37 cellular contexts compared by ENCODE assay signal in the genomic region with DNA sequence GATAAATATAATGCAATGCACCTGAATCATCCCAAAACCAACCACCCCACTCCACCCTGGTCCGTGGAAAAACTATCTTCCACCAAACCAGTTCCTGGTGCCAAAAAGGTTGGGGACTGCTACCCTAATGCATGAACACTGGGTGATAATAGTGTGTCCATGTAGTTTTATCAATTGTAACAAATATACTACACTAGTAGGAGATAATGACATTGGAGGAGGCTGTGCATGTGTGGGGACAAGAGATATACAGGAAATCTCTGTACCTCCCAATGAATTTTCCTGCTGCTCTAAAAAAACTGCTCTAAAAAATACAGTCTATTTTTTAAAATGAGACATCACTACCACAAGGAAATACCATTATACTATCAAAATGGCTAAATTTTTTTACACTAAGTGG.
"Had no signal": no experiment of that assay in that cellular context is flagged by ENCODE, and none has a peak within 500 bp of the region (broad histone marks: within the 10 kb centered on the region; RNA-seq: fewer than 3 reads in every experiment).

No MANE protein-coding gene starts in this region.

- H3K9me3 ChIP-seq: adrenal gland, body of pancreas had no signal

- H3K36me3 ChIP-seq: adrenal gland, brain microvascular endothelial cell, breast epithelium had no signal

- DNase-seq: activated B cell treated with CpG ODN at 0.5 μM for 24 hours; activated CD4-positive, alpha-beta memory T cell treated with anti-CD3 and anti-CD28 coated beads for 36 hours; activated CD4-positive, alpha-beta T cell treated with anti-CD3 and anti-CD28 coated beads for 4 hours; activated CD4-positive, alpha-beta T cell treated with anti-CD3 and anti-CD28 coated beads, Interleukin-2, amount 10 ng/mL, durations not matched to agents 24 days and 14 days; activated CD4-positive, alpha-beta T cell treated with anti-CD3 and anti-CD28 coated beads, Interleukin-2, amount 50 U/mL, for 1 hour; activated CD4-positive, alpha-beta T cell treated with anti-CD3 and anti-CD28 coated beads, Interleukin-2, amount 50 U/mL, for 4 hours; activated CD4-positive, CD25-positive, alpha-beta regulatory T cell treated with anti-CD3 and anti-CD28 coated beads, Interleukin-2, amount 50 U/mL, for 72 hours; activated CD8-positive, alpha-beta memory T cell treated with anti-CD3 and anti-CD28 coated beads, Interleukin-2, amount 50 U/mL, for 4 hours; activated CD8-positive, alpha-beta T cell treated with anti-CD3 and anti-CD28 coated beads for 36 hours; activated effector memory CD4-positive, alpha-beta T cell treated with Interleukin-2 at 50 U/mL for 16 hours; activated gamma-delta T cell treated with Interleukin-2 at 50 U/mL for 16 hours; activated naive CD4-positive, alpha-beta T cell; activated naive CD4-positive, alpha-beta T cell treated with anti-CD3 and anti-CD28 coated beads for 36 hours; activated naive CD4-positive, alpha-beta T cell treated with anti-CD3 and anti-CD28 coated beads, Interleukin-2, amount 50 U/mL, for 16 hours; activated naive CD8-positive, alpha-beta T cell treated with anti-CD3 and anti-CD28 coated beads for 36 hours; activated T-cell treated with anti-CD3 and anti-CD28 coated beads for 4 hours; activated T-cell treated with anti-CD3 and anti-CD28 coated beads, Interleukin-2, amount 50 U/mL, for 1 hour; activated T-cell treated with anti-CD3 and anti-CD28 coated beads, Interleukin-2, amount 50 U/mL, for 4 hours; activated T-cell treated with anti-CD3 and anti-CD28 coated beads, Interleukin-2, amount 50 U/mL, for 72 hours; adrenal gland; amniotic stem cell; aorta; body of pancreas; brain microvascular endothelial cell; central memory CD4-positive, alpha-beta T cell; SW 1271; T-helper 1 cell; T-helper 2 cell; T-helper 9 cell had no signal

- H3K27ac ChIP-seq: adrenal gland, body of pancreas, brain microvascular endothelial cell, breast epithelium, VCaP had no signal

- H3K4me3 Mint-ChIP-seq: activated B cell treated with CpG ODN at 0.5 μM for 24 hours; activated CD4-positive, alpha-beta memory T cell treated with anti-CD3 and anti-CD28 coated beads for 36 hours; activated CD4-positive, alpha-beta T cell treated with anti-CD3 and anti-CD28 coated beads, Interleukin-2, amount 10 ng/mL, durations not matched to agents 24 days and 14 days; activated CD8-positive, alpha-beta T cell treated with anti-CD3 and anti-CD28 coated beads for 36 hours; activated naive CD4-positive, alpha-beta T cell treated with anti-CD3 and anti-CD28 coated beads for 36 hours; activated naive CD8-positive, alpha-beta T cell treated with anti-CD3 and anti-CD28 coated beads for 36 hours; activated T-cell treated with anti-CD3 and anti-CD28 coated beads, Interleukin-2, amount 50 U/mL, for 4 hours; activated T-cell treated with anti-CD3 and anti-CD28 coated beads, Interleukin-2, amount 50 U/mL, for 72 hours; T-helper 1 cell treated with Interleukin-12 subunit alpha and Interleukin-12 subunit beta and Interleukin-4 antibody, amounts not matched to agents 30 μg/mL and 1 μg/mL, for 36 hours; T-helper 2 cell treated with Interferon-gamma antibody and Interleukin-4, amounts not matched to agents 5 μg/mL and 100 μg/mL, for 36 hours had no signal

- H3K4me3 ChIP-seq: adrenal gland, body of pancreas, breast epithelium had no signal

- ATAC-seq: activated CD8-positive, alpha-beta T cell treated with anti-CD3 and anti-CD28 coated beads for 36 hours; activated T-cell treated with anti-CD3 and anti-CD28 coated beads, Interleukin-2, amount 50 U/mL, for 4 hours; body of pancreas had no signal

- H3K27ac Mint-ChIP-seq: activated B cell treated with CpG ODN at 0.5 μM for 24 hours; activated CD4-positive, alpha-beta memory T cell treated with anti-CD3 and anti-CD28 coated beads for 36 hours; activated CD4-positive, alpha-beta T cell treated with anti-CD3 and anti-CD28 coated beads, Interleukin-2, amount 10 ng/mL, durations not matched to agents 24 days and 14 days; activated CD8-positive, alpha-beta T cell treated with anti-CD3 and anti-CD28 coated beads for 36 hours; activated naive CD4-positive, alpha-beta T cell treated with anti-CD3 and anti-CD28 coated beads, Interleukin-2, amount 50 U/mL, for 72 hours; activated naive CD8-positive, alpha-beta T cell treated with anti-CD3 and anti-CD28 coated beads for 36 hours; activated T-cell treated with anti-CD3 and anti-CD28 coated beads, Interleukin-2, amount 50 U/mL, for 72 hours; activated T-helper 2 cell treated with anti-CD3 and anti-CD28 coated beads, Interferon-gamma antibody, Interleukin-2, Interleukin-4, amounts not matched to agents 10 μg/mL and 5 μg/mL and 100 μg/mL, durations not matched to agents 14 hours and 24 hours and 36 hours; T-helper 1 cell treated with Interleukin-12 subunit alpha and Interleukin-12 subunit beta and Interleukin-4 antibody, amounts not matched to agents 30 μg/mL and 1 μg/mL, for 36 hours; T-helper 2 cell treated with Interferon-gamma antibody and Interleukin-4, amounts not matched to agents 5 μg/mL and 100 μg/mL, for 36 hours had no signal

- H3K27me3 ChIP-seq: adrenal gland, body of pancreas, brain microvascular endothelial cell, breast epithelium had no signal

- H3K27me3 Mint-ChIP-seq: activated B cell treated with CpG ODN at 0.5 μM for 24 hours; activated CD4-positive, alpha-beta memory T cell treated with anti-CD3 and anti-CD28 coated beads for 36 hours; activated CD4-positive, alpha-beta T cell treated with anti-CD3 and anti-CD28 coated beads, Interleukin-2, amount 10 ng/mL, durations not matched to agents 24 days and 14 days; activated CD8-positive, alpha-beta T cell treated with anti-CD3 and anti-CD28 coated beads for 36 hours; activated naive CD8-positive, alpha-beta T cell treated with anti-CD3 and anti-CD28 coated beads for 36 hours had no signal

- FAIRE-seq: astrocyte, TTC549 had no signal

- H3K4me1 ChIP-seq: breast epithelium had no signal
